Comparison of ENCODE assay signal across 1 cellular context in the genomic region with DNA sequence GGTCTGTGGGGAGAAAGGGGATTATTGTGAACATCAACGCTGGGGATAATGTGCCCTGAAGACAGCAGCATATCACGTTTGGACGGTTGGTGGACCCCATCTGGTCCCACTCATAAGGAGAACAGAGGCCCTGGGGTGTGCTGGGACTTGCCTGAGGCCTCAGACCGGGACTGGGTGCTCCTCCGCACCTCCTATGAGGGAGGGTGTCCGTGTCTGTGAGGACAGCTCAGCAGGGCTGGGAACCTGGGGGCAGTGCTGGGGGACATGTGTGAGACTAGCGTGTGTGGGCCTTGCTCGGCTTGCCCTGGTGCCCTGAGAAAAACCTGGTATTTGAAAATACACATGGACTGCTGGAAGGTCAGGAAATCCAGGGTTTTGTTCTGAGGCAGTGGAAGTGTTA.
TF ChIP-seq lines count a peak whose summit lies in the region.

No MANE protein-coding gene starts in this region.

TF ChIP-seq in endothelial cell of umbilical vein, 7 proteins besides CTCF, POLR2A, EP300 and RAD21:
- TF ChIP-seq POLR2AphosphoS5 (IDR thresholded peaks at IDR 0.05; ENCODE audit: insufficient read depth, low read depth, low read length): peak; percentile 59
- TF ChIP-seq JUN (IDR thresholded peaks at IDR 0.05; ENCODE audit: borderline replicate concordance, insufficient read depth, insufficient read length, low read depth): no peak
TF ChIP-seq in endothelial cell of umbilical vein: peak in this region for 1.
